ENCODE assay signal across 8 cellular contexts in genomic region chr2:65186872-65187851, GRCh38. TPM values are rescaled to one million over a fixed set of nuclear protein-coding genes. Genes with fewer than 3 reads are reported as not detected.
DNase-seq lines count a peak whose midpoint lies in the region; ATAC-seq, FAIRE-seq and TF ChIP-seq lines count a peak whose summit lies in the region.

No MANE protein-coding gene starts in this region.

- DNase-seq in COR-L47 (lab: John Stamatoyannopoulos, UW) (peak; percentile 35), MG63 (peak; percentile 52), Right ventricle myocardium superior (peak; percentile 71), posterior cingulate gyrus (peak; percentile 62 to 96 (median 78)), urothelium cell line (ENCODE audit: low spot score) (peak; percentile 89)
- DNase-seq in activated naive CD8-positive, alpha-beta T cell treated with anti-CD3 and anti-CD28 coated beads, Interleukin-2, amount 50 U/mL, for 16 hours (ENCODE audit: low read depth, low spot score) = peak; percentile 13

- peak; percentile 51 for TF ChIP-seq CTCF in SU-DHL-6 (IDR thresholded peaks at IDR 0.05; ENCODE audit: insufficient read depth, low read length, poor library complexity, severe bottlenecking)

- peak; percentile 62 for ATAC-seq in GM21526 (IDR thresholded peaks at IDR 0.05; ENCODE audit: low FRiP score, unreplicated experiment)
- ATAC-seq in Right ventricle myocardium superior (ENCODE audit: poor library complexity) = peak; percentile 98

- H3K27me3 ChIP-seq in MG63 = no peaks in the 10 kb centered on the region
- H3K27me3 ChIP-seq in SU-DHL-6 (ENCODE audit: low read length) = no peaks in the 10 kb centered on the region

- no peaks in the 10 kb centered on the region for H3F3A ChIP-seq in SU-DHL-6 (ENCODE audit: insufficient read depth)

- intact Hi-C loops in Right ventricle myocardium superior (cut with DNase I) (loop anchor here (10.0 kb wide), 2 partner anchors 122 to 272 kb away; no protein-coding TSS in a partner anchor), posterior cingulate gyrus (cut with DNase I) (loop anchor here (2.0 to 5.0 kb wide), 2 partner anchors 122 to 270 kb away; no protein-coding TSS in a partner anchor)

- H4K20me1 ChIP-seq in SU-DHL-6 (ENCODE audit: low read depth, low read length) = no peaks in the 10 kb centered on the region

- H3K79me2 ChIP-seq in SU-DHL-6 (ENCODE audit: insufficient read depth, low read length) = no peaks in the 10 kb centered on the region

- H3K4me3 ChIP-seq in MG63 (no peak overlapping the region), SU-DHL-6 (ENCODE audit: insufficient read depth, low read length, poor library complexity, severe bottlenecking) (no peak overlapping the region)

- FAIRE-seq in urothelium cell line (lab: Jason Lieb, UNC) = no peak

- H2AFZ ChIP-seq in SU-DHL-6 (ENCODE audit: low read depth, low read length, severe bottlenecking) = no peak overlapping the region

- H3K9me3 ChIP-seq in MG63 = no peaks in the 10 kb centered on the region
- no peaks in the 10 kb centered on the region for H3K9me3 ChIP-seq in SU-DHL-6 (ENCODE audit: insufficient read depth, low read length)

- no peak overlapping the region for H3K27ac ChIP-seq in SU-DHL-6 (ENCODE audit: low read depth, low read length)

- H3K36me3 ChIP-seq in MG63 = no peaks in the 10 kb centered on the region
- H3K36me3 ChIP-seq in SU-DHL-6 (ENCODE audit: low read length) = no peaks in the 10 kb centered on the region

- H3K9me2 ChIP-seq in SU-DHL-6 (replicated peaks; ENCODE audit: insufficient read depth, low read length) = no peaks in the 10 kb centered on the region

- no peak overlapping the region for H3K4me2 ChIP-seq in SU-DHL-6 (ENCODE audit: low read depth, low read length, poor library complexity, severe bottlenecking)

- no peak overlapping the region for H3K9ac ChIP-seq in SU-DHL-6 (ENCODE audit: low read length)

RNA-seq across cellular contexts. Expression of gene ACTR2, which starts 40.5 kb away (rescaled TPM):
- total RNA-seq in MG63 (2014; rRNA removed; shearing (Covaris generic); ENCODE audit: low replicate concordance) = 26.9 and 29.4 TPM in 2 replicates
- 100 TPM for total RNA-seq in Right ventricle myocardium superior

RNA-seq across cellular contexts. Expression of gene RAB1A, which starts 57.3 kb away (rescaled TPM):
- 62.5 and 85.1 TPM in 2 replicates for total RNA-seq in MG63 (2014; rRNA removed; shearing (Covaris generic); ENCODE audit: low replicate concordance)
- 115 TPM for total RNA-seq in Right ventricle myocardium superior

Comparison
In these comparisons a context has a peak if more than half of its experiments do, and no peak if none do; other contexts are left out.
1. DNase-seq: peak in every context shown above with its lines; median percentile 89 in urothelium cell line; 78 in posterior cingulate gyrus; 71 in Right ventricle myocardium superior; 52 in MG63; 35 in COR-L47; 13 in activated naive CD8-positive, alpha-beta T cell treated with anti-CD3 and anti-CD28 coated beads, Interleukin-2, amount 50 U/mL, for 16 hours.